In genomic region chr2:42249887-42250286, GRCh38 we compare ENCODE assay signal across 9 cellular contexts.
DNase-seq lines count a peak whose midpoint lies in the region; ATAC-seq and TF ChIP-seq lines count a peak whose summit lies in the region.
"Had no signal": no experiment of that assay in that cellular context is flagged by ENCODE, and none has a peak within 500 bp of the region (broad histone marks: within the 10 kb centered on the region; RNA-seq: fewer than 3 reads in every experiment).

No MANE protein-coding gene starts in this region.

- DNase-seq in Caki2 (ENCODE audit: low read depth) (peak; percentile 26), NCI-H187 treated with DMSO at 0.1 percent for 48 hours (lab: John Stamatoyannopoulos, UW) (peak; percentile 65), astrocyte of the cerebellum (ENCODE audit: low read depth) (peak; percentile 44), memory B cell (ENCODE audit: low spot score in 2 of 2) (no peak), CD14-positive monocyte (ENCODE audit: low spot score) (no peak)
- DNase-seq in activated effector memory CD4-positive, alpha-beta T cell treated with anti-CD3 and anti-CD28 coated beads, Interleukin-2, amount 50 U/mL, for 16 hours: no peak
- no peak for DNase-seq in activated CD8-positive, alpha-beta memory T cell treated with anti-CD3 and anti-CD28 coated beads for 24 hours
- DNase-seq: activated naive CD4-positive, alpha-beta T cell treated with anti-CD3 and anti-CD28 coated beads for 36 hours had no signal

- no peak for TF ChIP-seq CTCF in astrocyte of the cerebellum (IDR thresholded peaks at IDR 0.05; ENCODE audit: low read depth, low read length, missing control alignments)
- TF ChIP-seq CTCF in CD14-positive monocyte (IDR thresholded peaks at IDR 0.05): no peak

- H3K4me3 Mint-ChIP-seq in memory B cell: no peak overlapping the region
- H3K4me3 Mint-ChIP-seq in CD14-positive monocyte: no peak overlapping the region
- H3K4me3 Mint-ChIP-seq: activated naive CD4-positive, alpha-beta T cell treated with anti-CD3 and anti-CD28 coated beads for 36 hours had no signal

- H3K36me3 Mint-ChIP-seq in memory B cell: peaks cover 43% of the 10 kb centered on the region
- H3K36me3 Mint-ChIP-seq in CD14-positive monocyte: peaks cover 35 to 45% of the 10 kb centered on the region in 2 donors

- peaks cover 1% of the 10 kb centered on the region for H3K9me3 Mint-ChIP-seq in memory B cell
- H3K9me3 Mint-ChIP-seq in CD14-positive monocyte: peaks cover 0 to 6% (median 3%) of the 10 kb centered on the region in 7 donors
- H3K9me3 Mint-ChIP-seq: activated naive CD4-positive, alpha-beta T cell treated with anti-CD3 and anti-CD28 coated beads for 36 hours had no signal

- ATAC-seq in memory B cell (ENCODE audit: low read depth) (no peak), GM21381 (IDR thresholded peaks at IDR 0.05; ENCODE audit: unreplicated experiment) (no peak)

- intact Hi-C loops in CD14-positive monocyte (cut with micrococcal nuclease): no loop called here

- in situ Hi-C loops in Caki2 (cut with HindIII; ENCODE audit: low pct_unique_long_range_greater_than_20kb, low sequenced_read_pairs) (no loop called here), astrocyte of the cerebellum (cut with HindIII; ENCODE audit: low sequenced_read_pairs) (no loop called here)

- peaks cover 35% of the 10 kb centered on the region for H3K4me1 Mint-ChIP-seq in memory B cell
- H3K4me1 Mint-ChIP-seq in CD14-positive monocyte: peaks cover 13% of the 10 kb centered on the region

- H3K27me3 Mint-ChIP-seq in memory B cell: no peaks in the 10 kb centered on the region
- H3K27me3 Mint-ChIP-seq in CD14-positive monocyte (ENCODE audit: low read depth in 3 of 3): no peaks in the 10 kb centered on the region

- H3K27ac Mint-ChIP-seq in memory B cell (peak overlapping the region; percentile 54), CD14-positive monocyte (no peak overlapping the region)
- H3K27ac Mint-ChIP-seq: activated naive CD4-positive, alpha-beta T cell treated with anti-CD3 and anti-CD28 coated beads for 36 hours had no signal

- H3K4me3 ChIP-seq in astrocyte of the cerebellum (ENCODE audit: low read depth, low read length): no peak overlapping the region

Comparison
In these comparisons a context has a peak if more than half of its experiments do, and no peak if none do; other contexts are left out.
1. DNase-seq: peak in Caki2 (single experiment), NCI-H187 treated with DMSO at 0.1 percent for 48 hours (single experiment) and astrocyte of the cerebellum (single experiment); none in memory B cell (0 of 2), activated effector memory CD4-positive, alpha-beta T cell treated with anti-CD3 and anti-CD28 coated beads, Interleukin-2, amount 50 U/mL, for 16 hours (single experiment), activated CD8-positive, alpha-beta memory T cell treated with anti-CD3 and anti-CD28 coated beads for 24 hours (single experiment) and CD14-positive monocyte (single experiment).